8 cellular contexts compared by ENCODE assay signal in genomic region chr3:36648241-36649034, GRCh38.
DNase-seq lines count a peak whose midpoint lies in the region; ATAC-seq and TF ChIP-seq lines count a peak whose summit lies in the region.

No MANE protein-coding gene starts in this region.

- no peaks in the 10 kb centered on the region for H3K79me1 ChIP-seq in H9 (ENCODE audit: insufficient read depth, low read depth, low read length, poor library complexity, severe bottlenecking)

- H3K9ac ChIP-seq in H9 (ENCODE audit: extremely low read depth, insufficient read length, low read length) = no peak overlapping the region

- H3K4me1 ChIP-seq in H9 (ENCODE audit: insufficient read depth, low read length) = no peaks in the 10 kb centered on the region

- no peak overlapping the region for H3K56ac ChIP-seq in H9 (ENCODE audit: insufficient read length, low read depth, low read length)

- no peak overlapping the region for H3K27ac ChIP-seq in H9 (ENCODE audit: insufficient read length, low read depth, low read length)

- POLR2A ChIA-PET in activated CD4-positive, alpha-beta T cell treated with anti-CD3 and anti-CD28 coated beads, Interleukin-2, amount 10 ng/mL, durations not matched to agents 7 days and 5 days (lab: Charles Lee) = no interaction called here

- no peak overlapping the region for H3K4ac ChIP-seq in H9 (ENCODE audit: low read depth, low read length)

- no peaks in the 10 kb centered on the region for H3K36me3 Mint-ChIP-seq in H9 (ENCODE audit: insufficient read depth in 1 of 3, low read depth in 3 of 3)
- H3K36me3 Mint-ChIP-seq in activated CD4-positive, alpha-beta T cell treated with anti-CD3 and anti-CD28 coated beads, Interleukin-2, amount 10 ng/mL, durations not matched to agents 7 days and 5 days (ENCODE audit: low read depth) = no peaks in the 10 kb centered on the region

- no peak overlapping the region for H2BK15ac ChIP-seq in H9 (ENCODE audit: low read depth, low read length)

- WGBS in H9 (ENCODE audit: extremely low coverage, insufficient read length, low lambda C conversion rate) = no CpG with 5 or more reads among the region's 5 CpGs

- H3K9me3 ChIP-seq in H9 (ENCODE audit: control insufficient read depth, low read depth, low read length) = no peaks in the 10 kb centered on the region

- H4K8ac ChIP-seq in H9 (replicated peaks; ENCODE audit: insufficient read length, low read depth, low read length) = no peak overlapping the region

- 0 out of 7 replicates have a peak overlapping the region, but pooled peaks of 1 of the 3 experiments have one; percentile 26 for H3K27ac Mint-ChIP-seq in H9
- H3K27ac Mint-ChIP-seq in activated CD4-positive, alpha-beta T cell treated with anti-CD3 and anti-CD28 coated beads, Interleukin-2, amount 10 ng/mL, durations not matched to agents 7 days and 5 days = no peak overlapping the region

- no peak overlapping the region for H2AFZ ChIP-seq in H9 (ENCODE audit: low read length)

- H4K5ac ChIP-seq in H9 (ENCODE audit: insufficient read length, low read depth, low read length) = no peak overlapping the region

- no peaks in the 10 kb centered on the region for H4K20me1 ChIP-seq in H9 (ENCODE audit: control insufficient read depth, insufficient read depth, insufficient read length)

- no peaks in the 10 kb centered on the region for H3K23me2 ChIP-seq in H9 (ENCODE audit: insufficient read length, low read depth, low read length, poor library complexity, severe bottlenecking)

- no peak for TF ChIP-seq CTCF in H9 (conservative IDR thresholded peaks at IDR 0.05)

- no peak overlapping the region for H3K14ac ChIP-seq in H9 (ENCODE audit: insufficient read depth, low read length)

- H2BK5ac ChIP-seq in H9 (ENCODE audit: insufficient read length, low read length) = no peak overlapping the region

- H3K4me1 Mint-ChIP-seq in H9 = no peaks in the 10 kb centered on the region; a peak in 1 of 4 replicates
- no peaks in the 10 kb centered on the region for H3K4me1 Mint-ChIP-seq in activated CD4-positive, alpha-beta T cell treated with anti-CD3 and anti-CD28 coated beads, Interleukin-2, amount 10 ng/mL, durations not matched to agents 7 days and 5 days

- no peak overlapping the region for H2BK12ac ChIP-seq in H9 (ENCODE audit: insufficient read length, low read depth, low read length)

- no peak overlapping the region for H2BK20ac ChIP-seq in H9 (ENCODE audit: low read depth, low read length, poor library complexity, severe bottlenecking)

- H3K4me2 ChIP-seq in H9 (ENCODE audit: insufficient read depth, insufficient read length, low read length) = no peak overlapping the region

- CTCF ChIA-PET in activated CD4-positive, alpha-beta T cell treated with anti-CD3 and anti-CD28 coated beads, Interleukin-2, amount 10 ng/mL, durations not matched to agents 7 days and 5 days (lab: Charles Lee) = no interaction called here

- H3T11ph ChIP-seq in H9 (ENCODE audit: low read length) = no peak overlapping the region

- no peaks in the 10 kb centered on the region for H3K27me3 Mint-ChIP-seq in H9 (ENCODE audit: low read depth)
- H3K27me3 Mint-ChIP-seq in activated CD4-positive, alpha-beta T cell treated with anti-CD3 and anti-CD28 coated beads, Interleukin-2, amount 10 ng/mL, durations not matched to agents 7 days and 5 days = peaks cover 16% of the 10 kb centered on the region

- H3K4me3 Mint-ChIP-seq in H9 = no peak overlapping the region
- no peak overlapping the region for H3K4me3 Mint-ChIP-seq in activated CD4-positive, alpha-beta T cell treated with anti-CD3 and anti-CD28 coated beads, Interleukin-2, amount 10 ng/mL, durations not matched to agents 7 days and 5 days

- no peaks in the 10 kb centered on the region for H3K79me2 ChIP-seq in H9 (ENCODE audit: insufficient read depth, low read length)

- no peak overlapping the region for H2BK120ac ChIP-seq in H9 (ENCODE audit: low read depth, low read length, poor library complexity, severe bottlenecking)

- H3K18ac ChIP-seq in H9 (ENCODE audit: insufficient read length, low read depth, low read length) = no peak overlapping the region

- no peak overlapping the region for H4K91ac ChIP-seq in H9 (ENCODE audit: insufficient read length, low read depth, low read length)

- no peaks in the 10 kb centered on the region for H3K9me3 Mint-ChIP-seq in H9
- H3K9me3 Mint-ChIP-seq in activated CD4-positive, alpha-beta T cell treated with anti-CD3 and anti-CD28 coated beads, Interleukin-2, amount 10 ng/mL, durations not matched to agents 7 days and 5 days = no peaks in the 10 kb centered on the region

- no peaks in the 10 kb centered on the region for H3K27me3 ChIP-seq in H9 (ENCODE audit: insufficient read depth, low read length)

- peak; percentile 84 for DNase-seq in RPMI7951 (ENCODE audit: low read depth)
- DNase-seq in non-pigmented ciliary epithelial cell (ENCODE audit: low read depth) = peak; percentile 87
- no peak for DNase-seq in COLO829 (ENCODE audit: low spot score)
- DNase-seq in H9 = no peak
- DNase-seq in activated CD4-positive, alpha-beta T cell treated with anti-CD3 and anti-CD28 coated beads, Interleukin-2, amount 10 ng/mL, durations not matched to agents 7 days and 5 days = no peak

- H2AK5ac ChIP-seq in H9 (ENCODE audit: insufficient read length, low read length) = no peak overlapping the region

- H3K23ac ChIP-seq in H9 (ENCODE audit: insufficient read length, low read depth, low read length) = no peak overlapping the region

- ATAC-seq in GM18511 (IDR thresholded peaks at IDR 0.05; ENCODE audit: unreplicated experiment) (peak; percentile 90), HG02870 (IDR thresholded peaks at IDR 0.05; ENCODE audit: unreplicated experiment) (peak; percentile 72), HG02852 (IDR thresholded peaks at IDR 0.05; ENCODE audit: unreplicated experiment) (no peak)

Comparison
In these comparisons a context has a peak if more than half of its experiments do, and no peak if none do; other contexts are left out.
1. DNase-seq: peak in RPMI7951 (single experiment) and non-pigmented ciliary epithelial cell (single experiment); none in COLO829 (single experiment), H9 (single experiment) and activated CD4-positive, alpha-beta T cell treated with anti-CD3 and anti-CD28 coated beads, Interleukin-2, amount 10 ng/mL, durations not matched to agents 7 days and 5 days (single experiment).